22 cellular contexts compared by ENCODE assay signal in genomic region chr11:125313271-125314222, GRCh38.
DNase-seq lines count a peak whose midpoint lies in the region; ATAC-seq and TF ChIP-seq lines count a peak whose summit lies in the region.
"Had no signal": no experiment of that assay in that cellular context is flagged by ENCODE, and none has a peak within 500 bp of the region (broad histone marks: within the 10 kb centered on the region; RNA-seq: fewer than 3 reads in every experiment).

No MANE protein-coding gene starts in this region.

- ATAC-seq in HG02938 (IDR thresholded peaks at IDR 0.05; ENCODE audit: unreplicated experiment) = no peak
- ATAC-seq: activated CD8-positive, alpha-beta memory T cell treated with anti-CD3 and anti-CD28 coated beads, Interleukin-2, amount 10 ng/mL, durations not matched to agents 7 days and 5 days; natural killer cell had no signal

- H3K27me3 Mint-ChIP-seq in brain (peaks cover 8% of the 10 kb centered on the region), osteocyte (ENCODE audit: unreplicated experiment) (no peaks in the 10 kb centered on the region)

- H3K36me3 ChIP-seq in MG63 = peaks cover 13% of the 10 kb centered on the region
- H3K36me3 ChIP-seq: colonic mucosa, HAP-1, spleen, thoracic aorta had no signal

- H3K27ac Mint-ChIP-seq in brain (peak overlapping the region; percentile 36 to 91 (median 62)), osteocyte (ENCODE audit: unreplicated experiment) (peak overlapping the region; percentile 55)
- H3K27ac Mint-ChIP-seq: activated CD8-positive, alpha-beta memory T cell treated with anti-CD3 and anti-CD28 coated beads, Interleukin-2, amount 10 ng/mL, durations not matched to agents 7 days and 5 days; immature natural killer cell; memory B cell; natural killer cell had no signal

- H3K4me3 ChIP-seq in MG63 = no peak overlapping the region
- H3K4me3 ChIP-seq in fibroblast of the aortic adventitia (ENCODE audit: low read depth, low read length) = no peak overlapping the region
- H3K4me3 ChIP-seq: colonic mucosa, HAP-1, psoas muscle, spleen, thoracic aorta had no signal

- TF ChIP-seq CTCF in brain (conservative IDR thresholded peaks at IDR 0.05) (no peak), fibroblast of the aortic adventitia (IDR thresholded peaks at IDR 0.05; ENCODE audit: insufficient read depth, low read length) (no peak), osteocyte (IDR thresholded peaks at IDR 0.05) (no peak)

- H3K4me3 Mint-ChIP-seq in brain = no peak overlapping the region
- no peak overlapping the region for H3K4me3 Mint-ChIP-seq in osteocyte (ENCODE audit: unreplicated experiment)
- H3K4me3 Mint-ChIP-seq: activated CD8-positive, alpha-beta memory T cell treated with anti-CD3 and anti-CD28 coated beads, Interleukin-2, amount 10 ng/mL, durations not matched to agents 7 days and 5 days; immature natural killer cell; memory B cell; natural killer cell had no signal

- peaks cover 37% of the 10 kb centered on the region for H3K4me1 Mint-ChIP-seq in brain
- peaks cover 77% of the 10 kb centered on the region for H3K4me1 Mint-ChIP-seq in osteocyte (ENCODE audit: unreplicated experiment)
- H3K4me1 Mint-ChIP-seq: activated CD8-positive, alpha-beta memory T cell treated with anti-CD3 and anti-CD28 coated beads, Interleukin-2, amount 10 ng/mL, durations not matched to agents 7 days and 5 days; immature natural killer cell; memory B cell; natural killer cell had no signal

- H3K9me3 Mint-ChIP-seq in brain (peaks cover 8 to 18% (median 12%) of the 10 kb centered on the region in 5 experiments), osteocyte (ENCODE audit: unreplicated experiment) (peaks cover 5% of the 10 kb centered on the region)
- H3K9me3 Mint-ChIP-seq: immature natural killer cell, natural killer cell had no signal

- peaks cover 10% of the 10 kb centered on the region; the same call in 1 of the 2 replicates for H3K9me3 ChIP-seq in MG63
- H3K9me3 ChIP-seq: colonic mucosa, HAP-1, psoas muscle, SK-N-SH, thoracic aorta had no signal

- H3K36me3 Mint-ChIP-seq in brain (peaks cover 21% of the 10 kb centered on the region), osteocyte (ENCODE audit: unreplicated experiment) (peaks cover 42% of the 10 kb centered on the region)
- H3K36me3 Mint-ChIP-seq: activated CD8-positive, alpha-beta memory T cell treated with anti-CD3 and anti-CD28 coated beads, Interleukin-2, amount 10 ng/mL, durations not matched to agents 7 days and 5 days; immature natural killer cell; memory B cell; natural killer cell had no signal

- H3K27me3 ChIP-seq in MG63 = no peaks in the 10 kb centered on the region
- H3K27me3 ChIP-seq: colonic mucosa had no signal

- DNase-seq in MG63 (peak; percentile 56), fibroblast of the aortic adventitia (ENCODE audit: low read depth) (peak; percentile 18), osteocyte (ENCODE audit: extremely low spot score, unreplicated experiment) (no peak), NCI-H774 (lab: John Stamatoyannopoulos, UW) (no peak), medulla oblongata (ENCODE audit: extremely low spot score) (no peak)
- DNase-seq in stimulated activated naive CD4-positive, alpha-beta T cell treated with Interleukin-2 at 50 U/mL for 16 hours (lab: John Stamatoyannopoulos, UW) = no peak
- DNase-seq: activated CD8-positive, alpha-beta memory T cell treated with anti-CD3 and anti-CD28 coated beads, Interleukin-2, amount 10 ng/mL, durations not matched to agents 7 days and 5 days; AML-193; colonic mucosa; COR-L47; EL; immature natural killer cell; Karpas-422; natural killer cell; psoas muscle; SK-N-SH; spleen had no signal

Comparison
In these comparisons a context has a peak if more than half of its experiments do, and no peak if none do; other contexts are left out.
1. DNase-seq: peak in MG63 (single experiment) and fibroblast of the aortic adventitia (single experiment); none in osteocyte (single experiment), NCI-H774 (single experiment), medulla oblongata (single experiment) and stimulated activated naive CD4-positive, alpha-beta T cell treated with Interleukin-2 at 50 U/mL for 16 hours (single experiment).